ENCODE assay signal across 12 cellular contexts in genomic region chr9:91059713-91060112, GRCh38.
DNase-seq lines count a peak whose midpoint lies in the region; ATAC-seq, FAIRE-seq and TF ChIP-seq lines count a peak whose summit lies in the region.
"Had no signal": no experiment of that assay in that cellular context is flagged by ENCODE, and none has a peak within 500 bp of the region (broad histone marks: within the 10 kb centered on the region; RNA-seq: fewer than 3 reads in every experiment).

No MANE protein-coding gene starts in this region.

- no peaks in the 10 kb centered on the region for H3K9me3 ChIP-seq in right atrium auricular region
- H3K9me3 ChIP-seq: spleen had no signal

- no peaks in the 10 kb centered on the region for H3K36me3 ChIP-seq in right atrium auricular region
- H3K36me3 ChIP-seq: spleen had no signal

- TF ChIP-seq CTCF in right atrium auricular region (IDR thresholded peaks at IDR 0.05): no peak
- no peak for TF ChIP-seq CTCF in epithelial cell of esophagus (IDR thresholded peaks at IDR 0.05; ENCODE audit: insufficient read depth, low read depth, low read length, missing control alignments)
- no peak for TF ChIP-seq CTCF in GM10266 (IDR thresholded peaks at IDR 0.05; ENCODE audit: control insufficient read depth, insufficient read depth, low read depth, missing control alignments)

- no peak for FAIRE-seq in GM12891 (lab: Jason Lieb, UNC)

- no peak for TF ChIP-seq POLR2A in GM12891 (IDR thresholded peaks at IDR 0.05; ENCODE audit: low read depth, low read length)

- H3K4me1 ChIP-seq in right atrium auricular region: peaks cover 0 to 15% of the 10 kb centered on the region in 2 donors

- DNase-seq in right atrium auricular region (ENCODE audit: low spot score) (peak; percentile 48), Right ventricle myocardium inferior (ENCODE audit: missing footprints) (no peak), epithelial cell of esophagus (ENCODE audit: low read depth) (peak; percentile 14), medulla oblongata (ENCODE audit: extremely low spot score) (peak; percentile 49), ureter (ENCODE audit: low spot score) (peak; percentile 40), GM12891 (ENCODE audit: insufficient read length, low spot score) (no peak), GM10266 (ENCODE audit: extremely low spot score) (no peak)
- DNase-seq: activated B cell treated with CpG ODN at 0.5 μM for 24 hours; activated T-cell treated with anti-CD3 and anti-CD28 coated beads, Interleukin-2, amount 50 U/mL, for 1 hour; dorsolateral prefrontal cortex; spleen had no signal

- ATAC-seq in Right ventricle myocardium inferior (no peak), HG03354 (IDR thresholded peaks at IDR 0.05; ENCODE audit: poor library complexity, severe bottlenecking, unreplicated experiment) (no peak)

- H3K27me3 ChIP-seq in right atrium auricular region: no peaks in the 10 kb centered on the region
- H3K27me3 ChIP-seq: dorsolateral prefrontal cortex, spleen had no signal

- intact Hi-C loops in Right ventricle myocardium inferior (cut with DNase I): loop anchor here (2.0 to 5.0 kb wide), 2 partner anchors 23 to 128 kb away; no protein-coding TSS in a partner anchor

- H3K4me3 ChIP-seq in right atrium auricular region (no peak overlapping the region), epithelial cell of esophagus (ENCODE audit: low read length) (no peak overlapping the region)
- H3K4me3 ChIP-seq: dorsolateral prefrontal cortex, spleen had no signal

- H3K27ac ChIP-seq in right atrium auricular region: peak overlapping the region; percentile 9 to 14

TF ChIP-seq in GM12891, 5 proteins besides CTCF, POLR2A, EP300 and RAD21:
- no peak for TF ChIP-seq TAF1 (IDR thresholded peaks at IDR 0.05; ENCODE audit: low read depth, low read length)
- TF ChIP-seq POU2F2 (IDR thresholded peaks at IDR 0.05; ENCODE audit: low read depth, low read length): no peak
- no peak for TF ChIP-seq PAX5 (IDR thresholded peaks at IDR 0.05; ENCODE audit: insufficient read depth, low read length, severe bottlenecking)
- no peak for TF ChIP-seq SPI1 (IDR thresholded peaks at IDR 0.05; ENCODE audit: low read depth, low read length)
- no peak for TF ChIP-seq POLR2AphosphoS5 (IDR thresholded peaks at IDR 0.05; ENCODE audit: low read depth, low read length)
TF ChIP-seq in GM12891: peak in this region for 0.

Comparison
In these comparisons a context has a peak if more than half of its experiments do, and no peak if none do; other contexts are left out.
1. DNase-seq: peak in right atrium auricular region (single experiment), epithelial cell of esophagus (single experiment), medulla oblongata (single experiment) and ureter (single experiment); none in Right ventricle myocardium inferior (single experiment), GM12891 (single experiment) and GM10266 (single experiment).